Comparison of ENCODE assay signal across 14 cellular contexts in genomic region chr6:85810558-85810957, GRCh38.
"Had no signal": no experiment of that assay in that cellular context is flagged by ENCODE, and none has a peak within 500 bp of the region (broad histone marks: within the 10 kb centered on the region; RNA-seq: fewer than 3 reads in every experiment).

No MANE protein-coding gene starts in this region.

- DNase-seq: activated CD4-positive, alpha-beta T cell treated with anti-CD3 and anti-CD28 coated beads, Interleukin-2, amount 50 U/mL, for 48 hours; activated CD8-positive, alpha-beta memory T cell treated with anti-CD3 and anti-CD28 coated beads, Interleukin-2, amount 10 ng/mL, durations not matched to agents 7 days and 5 days; activated gamma-delta T cell; activated T-cell treated with anti-CD3 and anti-CD28 coated beads, Interleukin-2, amount 50 U/mL, for 24 hours; brain microvascular endothelial cell; effector memory CD8-positive, alpha-beta T cell; left ventricle myocardium superior; mesendoderm; stimulated activated CD4-positive, alpha-beta T cell treated with anti-CD3 and anti-CD28 coated beads, Interleukin-4, amount 100 ng/mL, for 1 hour; stimulated activated CD8-positive, alpha-beta memory T cell treated with anti-CD3 and anti-CD28 coated beads, Interleukin-4, amount 100 ng/mL, for 48 hours had no signal

- H3K27me3 ChIP-seq: brain microvascular endothelial cell, gastroesophageal sphincter, hepatocyte had no signal

- H3K4me1 ChIP-seq: gastroesophageal sphincter had no signal

- H3K4me3 ChIP-seq: gastroesophageal sphincter, hepatocyte, thoracic aorta had no signal

- H3K4me2 ChIP-seq: hepatocyte had no signal

- H3K36me3 ChIP-seq: brain microvascular endothelial cell, gastroesophageal sphincter, thoracic aorta had no signal

- H3K27ac ChIP-seq: brain microvascular endothelial cell, gastroesophageal sphincter, hepatocyte, thoracic aorta had no signal

- ATAC-seq: activated CD4-positive, CD25-positive, alpha-beta regulatory T cell treated with anti-CD3 and anti-CD28 coated beads, Interleukin-2, amount 50 U/mL, for 24 hours; activated CD8-positive, alpha-beta memory T cell treated with anti-CD3 and anti-CD28 coated beads, Interleukin-2, amount 10 ng/mL, durations not matched to agents 7 days and 5 days; effector memory CD8-positive, alpha-beta T cell; gastroesophageal sphincter; left ventricle myocardium superior had no signal
